8 cellular contexts compared by ENCODE assay signal in genomic region chr5:71586052-71586940, GRCh38. TPM values are rescaled to one million over a fixed set of nuclear protein-coding genes. Genes with fewer than 3 reads are reported as not detected.
A peak's percentile ranks its signal among the peaks of the same experiment; 100 is the strongest.
DNase-seq lines count a peak whose midpoint lies in the region; ATAC-seq and TF ChIP-seq lines count a peak whose summit lies in the region.

No MANE protein-coding gene starts in this region.

- H3K4me1 ChIP-seq in left ventricle myocardium inferior: peaks cover 38% of the 10 kb centered on the region
- H3K4me1 ChIP-seq in iPS-18a (ENCODE audit: control insufficient read depth, low read depth, low read length): no peaks in the 10 kb centered on the region

- H3K9me3 ChIP-seq in left ventricle myocardium inferior (replicated peaks) (no peaks in the 10 kb centered on the region), iPS-18a (ENCODE audit: control insufficient read depth, low read depth, low read length) (no peaks in the 10 kb centered on the region)

- peak overlapping the region; percentile 94 for H3K4me3 Mint-ChIP-seq in activated T-helper 2 cell treated with anti-CD3 and anti-CD28 coated beads, Interferon-gamma antibody, Interleukin-2, Interleukin-4, amounts not matched to agents 10 μg/mL and 5 μg/mL and 100 μg/mL, durations not matched to agents 14 hours and 24 hours and 36 hours (ENCODE audit: low read depth)
- H3K4me3 Mint-ChIP-seq in stimulated activated naive B cell treated with anti-CD40 and anti-IgM and Interleukin-4, amounts not matched to agents 10 μg/mL and 1 μg/mL and 100 μg/mL, for 72 hours: peak overlapping the region; percentile 93 to 97

- no peaks in the 10 kb centered on the region for H3K9me3 Mint-ChIP-seq in activated T-helper 2 cell treated with anti-CD3 and anti-CD28 coated beads, Interferon-gamma antibody, Interleukin-2, Interleukin-4, amounts not matched to agents 10 μg/mL and 5 μg/mL and 100 μg/mL, durations not matched to agents 14 hours and 24 hours and 36 hours
- H3K9me3 Mint-ChIP-seq in stimulated activated naive B cell treated with anti-CD40 and anti-IgM and Interleukin-4, amounts not matched to agents 10 μg/mL and 1 μg/mL and 100 μg/mL, for 72 hours: peaks cover 2 to 10% of the 10 kb centered on the region in 2 donors

- peak overlapping the region; percentile 99 for H3K27ac Mint-ChIP-seq in activated T-helper 2 cell treated with anti-CD3 and anti-CD28 coated beads, Interferon-gamma antibody, Interleukin-2, Interleukin-4, amounts not matched to agents 10 μg/mL and 5 μg/mL and 100 μg/mL, durations not matched to agents 14 hours and 24 hours and 36 hours
- peak overlapping the region; percentile 99 for H3K27ac Mint-ChIP-seq in stimulated activated naive B cell treated with anti-CD40 and anti-IgM and Interleukin-4, amounts not matched to agents 10 μg/mL and 1 μg/mL and 100 μg/mL, for 72 hours

- peak overlapping the region; percentile 88 for H3K27ac ChIP-seq in left ventricle myocardium inferior (replicated peaks)
- no peak overlapping the region for H3K27ac ChIP-seq in iPS-18a (ENCODE audit: low read length)

- H3K4me3 ChIP-seq in left ventricle myocardium inferior (peak overlapping the region; percentile 82), iPS-18a (ENCODE audit: low read length) (peak overlapping the region; percentile 79)

- ATAC-seq in Right ventricle myocardium superior (ENCODE audit: poor library complexity): no peak
- ATAC-seq in stimulated activated naive B cell treated with anti-CD40 and anti-IgM and Interleukin-4, amounts not matched to agents 10 μg/mL and 1 μg/mL and 100 μg/mL, for 72 hours (replicated peaks): peak; percentile 16 to 23
- ATAC-seq in GM18519 (IDR thresholded peaks at IDR 0.05; ENCODE audit: low FRiP score, unreplicated experiment): no peak

- intact Hi-C loops in left ventricle myocardium inferior (cut with micrococcal nuclease) (no loop called here), Right ventricle myocardium superior (cut with DNase I) (no loop called here)
- intact Hi-C loops in activated T-helper 2 cell treated with anti-CD3 and anti-CD28 coated beads, Interferon-gamma antibody, Interleukin-2, Interleukin-4, amounts not matched to agents 10 μg/mL and 5 μg/mL and 100 μg/mL, durations not matched to agents 14 hours and 24 hours and 36 hours (cut with micrococcal nuclease): loop anchor here (5.0 to 10.0 kb wide), 3 partner anchors 129 to 721 kb away; partner anchors contain the start of gene BDP1

- DNase-seq in left ventricle myocardium inferior (no peak), Right ventricle myocardium superior (no peak), LoVo (ENCODE audit: low spot score) (peak; percentile 90), NCI-H82 (lab: John Stamatoyannopoulos, UW) (no peak)
- DNase-seq in activated T-helper 2 cell treated with anti-CD3 and anti-CD28 coated beads, Interferon-gamma antibody, Interleukin-2, Interleukin-4, amounts not matched to agents 10 μg/mL and 5 μg/mL and 100 μg/mL, durations not matched to agents 14 hours and 24 hours and 36 hours (ENCODE audit: low spot score): no peak
- peak; percentile 15 for DNase-seq in stimulated activated naive B cell treated with anti-CD40 and anti-IgM and Interleukin-4, amounts not matched to agents 10 μg/mL and 1 μg/mL and 100 μg/mL, for 72 hours

- H3K4me1 Mint-ChIP-seq in activated T-helper 2 cell treated with anti-CD3 and anti-CD28 coated beads, Interferon-gamma antibody, Interleukin-2, Interleukin-4, amounts not matched to agents 10 μg/mL and 5 μg/mL and 100 μg/mL, durations not matched to agents 14 hours and 24 hours and 36 hours (ENCODE audit: low read depth): peaks cover 32% of the 10 kb centered on the region
- H3K4me1 Mint-ChIP-seq in stimulated activated naive B cell treated with anti-CD40 and anti-IgM and Interleukin-4, amounts not matched to agents 10 μg/mL and 1 μg/mL and 100 μg/mL, for 72 hours: peaks cover 22 to 34% of the 10 kb centered on the region in 2 donors

- no peaks in the 10 kb centered on the region for H3K36me3 ChIP-seq in left ventricle myocardium inferior
- no peaks in the 10 kb centered on the region for H3K36me3 ChIP-seq in iPS-18a (ENCODE audit: control insufficient read depth, low read depth, low read length)

- H3K27me3 ChIP-seq in left ventricle myocardium inferior (ENCODE audit: low read depth): no peaks in the 10 kb centered on the region
- H3K27me3 ChIP-seq in iPS-18a (ENCODE audit: control insufficient read depth, insufficient read depth, low read length): no peaks in the 10 kb centered on the region

- no peaks in the 10 kb centered on the region for H3K27me3 Mint-ChIP-seq in activated T-helper 2 cell treated with anti-CD3 and anti-CD28 coated beads, Interferon-gamma antibody, Interleukin-2, Interleukin-4, amounts not matched to agents 10 μg/mL and 5 μg/mL and 100 μg/mL, durations not matched to agents 14 hours and 24 hours and 36 hours (ENCODE audit: low read depth)
- H3K27me3 Mint-ChIP-seq in stimulated activated naive B cell treated with anti-CD40 and anti-IgM and Interleukin-4, amounts not matched to agents 10 μg/mL and 1 μg/mL and 100 μg/mL, for 72 hours: no peaks in the 10 kb centered on the region

- H3K36me3 Mint-ChIP-seq in activated T-helper 2 cell treated with anti-CD3 and anti-CD28 coated beads, Interferon-gamma antibody, Interleukin-2, Interleukin-4, amounts not matched to agents 10 μg/mL and 5 μg/mL and 100 μg/mL, durations not matched to agents 14 hours and 24 hours and 36 hours (ENCODE audit: low read depth): peaks cover 14% of the 10 kb centered on the region
- H3K36me3 Mint-ChIP-seq in stimulated activated naive B cell treated with anti-CD40 and anti-IgM and Interleukin-4, amounts not matched to agents 10 μg/mL and 1 μg/mL and 100 μg/mL, for 72 hours: peaks cover 11 to 28% of the 10 kb centered on the region in 2 donors

- H3K9ac ChIP-seq in iPS-18a (ENCODE audit: low read length): peak overlapping the region; percentile 51

- no peak for TF ChIP-seq CTCF in left ventricle myocardium inferior (IDR thresholded peaks at IDR 0.05; ENCODE audit: borderline replicate concordance)

RNA-seq across cellular contexts. Expression of gene MCCC2, which starts 0.8 kb away (rescaled TPM):
- 154 TPM for total RNA-seq in left ventricle myocardium inferior
- 121 TPM for total RNA-seq in Right ventricle myocardium superior
- total RNA-seq in activated T-helper 2 cell treated with anti-CD3 and anti-CD28 coated beads, Interferon-gamma antibody, Interleukin-2, Interleukin-4, amounts not matched to agents 10 μg/mL and 5 μg/mL and 100 μg/mL, durations not matched to agents 14 hours and 24 hours and 36 hours: 59.7 and 60.0 TPM in 2 replicates

Comparison
In these comparisons a context has a peak if more than half of its experiments do, and no peak if none do; other contexts are left out.
1. DNase-seq: peak in LoVo (single experiment) and stimulated activated naive B cell treated with anti-CD40 and anti-IgM and Interleukin-4, amounts not matched to agents 10 μg/mL and 1 μg/mL and 100 μg/mL, for 72 hours (single experiment); none in left ventricle myocardium inferior (single experiment), Right ventricle myocardium superior (single experiment), activated T-helper 2 cell treated with anti-CD3 and anti-CD28 coated beads, Interferon-gamma antibody, Interleukin-2, Interleukin-4, amounts not matched to agents 10 μg/mL and 5 μg/mL and 100 μg/mL, durations not matched to agents 14 hours and 24 hours and 36 hours (single experiment) and NCI-H82 (single experiment).
2. ATAC-seq: peak in stimulated activated naive B cell treated with anti-CD40 and anti-IgM and Interleukin-4, amounts not matched to agents 10 μg/mL and 1 μg/mL and 100 μg/mL, for 72 hours (2 of 2); none in Right ventricle myocardium superior (single experiment) and GM18519 (single experiment).